Comparison of ENCODE assay signal across 8 cellular contexts in the genomic region with DNA sequence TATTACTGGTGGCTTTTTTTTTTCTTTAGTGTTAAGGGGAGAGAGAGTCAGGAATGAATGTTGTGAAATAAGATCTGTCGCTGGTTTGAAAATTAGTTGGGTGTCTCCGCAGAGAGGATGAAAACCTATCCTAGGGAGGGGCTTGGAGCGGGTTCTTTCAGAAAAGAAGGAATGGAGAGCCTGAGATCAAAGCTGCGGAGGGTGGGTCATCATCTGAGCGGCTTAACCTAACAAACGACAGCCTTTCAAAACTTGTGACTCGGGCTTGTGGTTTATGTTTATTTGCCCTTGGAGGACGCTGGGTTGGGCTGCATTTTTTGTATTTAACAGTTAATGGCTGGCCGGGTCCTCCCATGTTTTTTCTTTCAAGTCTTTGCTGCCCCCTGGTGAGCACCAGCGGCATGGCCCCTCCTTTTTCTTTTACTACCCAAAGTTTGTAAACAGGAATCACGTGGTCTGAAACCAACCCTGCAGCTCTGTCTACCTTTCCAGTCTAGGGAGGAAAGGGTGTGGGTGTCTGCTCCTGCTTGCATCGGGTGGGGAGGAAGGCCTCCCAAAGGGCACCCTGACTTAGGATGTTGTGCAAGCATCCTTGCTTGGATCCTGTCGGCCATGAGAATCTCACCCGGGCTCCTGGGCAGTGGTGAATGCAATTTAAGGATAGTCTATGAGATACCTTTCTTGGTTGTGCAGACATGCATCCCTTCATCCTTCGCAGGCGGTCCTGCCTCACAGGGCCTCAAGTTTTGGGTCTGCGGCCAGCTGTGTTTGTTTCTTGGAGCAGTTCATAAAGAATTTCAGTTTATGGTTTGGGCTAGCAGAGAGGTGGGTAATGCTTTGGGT. TPM values are rescaled to one million over a fixed set of nuclear protein-coding genes. Genes with fewer than 3 reads are reported as not detected.
A peak's percentile ranks its signal among the peaks of the same experiment; 100 is the strongest.
DNase-seq lines count a peak whose midpoint lies in the region; ATAC-seq and TF ChIP-seq lines count a peak whose summit lies in the region.

No MANE protein-coding gene starts in this region.

- peak; percentile 95 for DNase-seq in EL
- peak; percentile 86 to 88 for DNase-seq in NOMO-1 (lab: John Stamatoyannopoulos, UW; ENCODE audit: unreplicated experiment in 2 of 2)
- DNase-seq in activated CD8-positive, alpha-beta memory T cell treated with anti-CD3 and anti-CD28 coated beads for 24 hours: peak; percentile 95
- DNase-seq in effector memory CD4-positive, alpha-beta T cell: peak; percentile 87 to 89 (median 89)
- DNase-seq in lung (ENCODE audit: low spot score): peak; percentile 92
- DNase-seq in stimulated activated CD4-positive, alpha-beta T cell treated with anti-CD3 and anti-CD28 coated beads, TNF-alpha, amount 100 ng/mL, for 1 hour (ENCODE audit: low read depth in 3 of 3, low spot score in 1 of 3): peak; percentile 82 to 84 (median 83)

- peak; percentile 89 for TF ChIP-seq CTCF in lung (IDR thresholded peaks at IDR 0.05; ENCODE audit: control extremely low read depth, extremely low read depth)

- WGBS in lung, 2 donors: 6 to 9% methylated on average over 17 of the region's 17 CpGs

- ATAC-seq in lung (ENCODE audit: insufficient read depth, low FRiP score) (peak; percentile 22), HG02973 (IDR thresholded peaks at IDR 0.05; ENCODE audit: unreplicated experiment) (no peak)

- H3K9me3 ChIP-seq in HUES48 (ENCODE audit: control insufficient read depth, insufficient read depth, low read length): no peaks in the 10 kb centered on the region
- H3K9me3 ChIP-seq in effector memory CD4-positive, alpha-beta T cell (ENCODE audit: control insufficient read depth, low read length): no peaks in the 10 kb centered on the region
- no peaks in the 10 kb centered on the region for H3K9me3 ChIP-seq in lung (ENCODE audit: control insufficient read depth in 2 of 2, insufficient read depth in 1 of 2, low read length in 1 of 2)

- peak overlapping the region; percentile 82 for H3K9ac ChIP-seq in HUES48 (ENCODE audit: low read depth, low read length)

- H3K4me3 ChIP-seq in HUES48 (ENCODE audit: low read depth, low read length): peak overlapping the region; percentile 93
- H3K4me3 ChIP-seq in effector memory CD4-positive, alpha-beta T cell (ENCODE audit: insufficient read depth, low read depth, low read length, poor library complexity, severe bottlenecking): peak overlapping the region; percentile 98
- H3K4me3 ChIP-seq in lung: peak overlapping the region; percentile 37

- H3K4me1 ChIP-seq in HUES48 (ENCODE audit: control insufficient read depth, insufficient read depth, low read length) (peaks cover 24% of the 10 kb centered on the region), lung (ENCODE audit: control insufficient read depth in 2 of 2, insufficient read depth in 2 of 2, low read length in 2 of 2) (peaks cover 4 to 7% of the 10 kb centered on the region in 2 donors)
- H3K4me1 ChIP-seq in effector memory CD4-positive, alpha-beta T cell (ENCODE audit: control insufficient read depth, insufficient read depth, low read length, poor library complexity, severe bottlenecking): peaks cover 46% of the 10 kb centered on the region

- H3K36me3 ChIP-seq in HUES48 (ENCODE audit: control insufficient read depth, insufficient read depth, low read length): peaks cover 46% of the 10 kb centered on the region
- H3K36me3 ChIP-seq in effector memory CD4-positive, alpha-beta T cell (ENCODE audit: control insufficient read depth, insufficient read depth, low read length): peaks cover 33% of the 10 kb centered on the region
- peaks cover 20 to 21% of the 10 kb centered on the region in 2 donors for H3K36me3 ChIP-seq in lung (ENCODE audit: control insufficient read depth in 2 of 2, insufficient read depth in 2 of 2, low read length in 2 of 2)

- H3K27ac ChIP-seq in HUES48 (ENCODE audit: low read depth, low read length) (peak overlapping the region; percentile 87), lung (ENCODE audit: low read depth in 1 of 2, low read length in 1 of 2) (peak overlapping the region; percentile 78 to 82)
- H3K27ac ChIP-seq in effector memory CD4-positive, alpha-beta T cell (ENCODE audit: insufficient read depth, low read length, poor library complexity, severe bottlenecking): peak overlapping the region; percentile 78

- 0 out of 2 replicates have a peak, but pooled peaks cover 3% of the 10 kb centered on the region for H3K27me3 ChIP-seq in HUES48 (ENCODE audit: control insufficient read depth, insufficient read depth, low read length)
- H3K27me3 ChIP-seq in effector memory CD4-positive, alpha-beta T cell (replicated peaks; ENCODE audit: control insufficient read depth, insufficient read depth, low read length, poor library complexity, severe bottlenecking): no peaks in the 10 kb centered on the region
- H3K27me3 ChIP-seq in lung (ENCODE audit: control insufficient read depth, insufficient read depth): no peaks in the 10 kb centered on the region

RNA-seq across cellular contexts. Expression of a gene that starts 2.2 kb away (rescaled TPM):
- total RNA-seq in lung: 10 to 100 TPM; 43.2 to 56.2 TPM
- polyA plus RNA-seq in lung: 100 to 1,000 TPM in 1 of 2 donors, 10 to 100 TPM in 1; 47.7 to 108 TPM

Comparison
In these comparisons a context has a peak if more than half of its experiments do, and no peak if none do; other contexts are left out.
1. H3K4me3 ChIP-seq: peak in every context shown above with its lines; median percentile 98 in effector memory CD4-positive, alpha-beta T cell; 93 in HUES48; 37 in lung.